1 cellular context compared by ENCODE assay signal in the genomic region with DNA sequence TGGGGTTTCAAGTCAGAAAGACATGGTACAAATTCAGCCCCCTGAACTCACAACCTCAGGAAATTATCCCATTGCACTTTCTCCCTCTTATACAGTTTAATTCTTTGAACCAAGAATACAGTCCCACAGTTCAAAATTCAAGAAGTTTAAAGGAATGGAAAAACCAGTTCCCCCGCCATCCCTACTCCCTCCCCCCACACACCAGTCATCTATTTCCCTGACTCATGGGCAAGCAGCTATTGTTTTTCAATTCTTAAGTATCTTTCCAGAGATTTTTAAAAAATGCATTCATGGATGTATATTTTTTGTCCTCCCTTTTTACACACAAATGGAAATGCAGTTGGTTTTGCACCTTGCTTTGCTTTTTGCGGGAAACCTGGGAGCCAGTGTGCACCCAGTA.
TF ChIP-seq lines count a peak whose summit lies in the region.

No MANE protein-coding gene starts in this region.

TF ChIP-seq in GM23338, 12 proteins besides CTCF, POLR2A, EP300 and RAD21 (continued from another document):
- TF ChIP-seq, protein P1, sequence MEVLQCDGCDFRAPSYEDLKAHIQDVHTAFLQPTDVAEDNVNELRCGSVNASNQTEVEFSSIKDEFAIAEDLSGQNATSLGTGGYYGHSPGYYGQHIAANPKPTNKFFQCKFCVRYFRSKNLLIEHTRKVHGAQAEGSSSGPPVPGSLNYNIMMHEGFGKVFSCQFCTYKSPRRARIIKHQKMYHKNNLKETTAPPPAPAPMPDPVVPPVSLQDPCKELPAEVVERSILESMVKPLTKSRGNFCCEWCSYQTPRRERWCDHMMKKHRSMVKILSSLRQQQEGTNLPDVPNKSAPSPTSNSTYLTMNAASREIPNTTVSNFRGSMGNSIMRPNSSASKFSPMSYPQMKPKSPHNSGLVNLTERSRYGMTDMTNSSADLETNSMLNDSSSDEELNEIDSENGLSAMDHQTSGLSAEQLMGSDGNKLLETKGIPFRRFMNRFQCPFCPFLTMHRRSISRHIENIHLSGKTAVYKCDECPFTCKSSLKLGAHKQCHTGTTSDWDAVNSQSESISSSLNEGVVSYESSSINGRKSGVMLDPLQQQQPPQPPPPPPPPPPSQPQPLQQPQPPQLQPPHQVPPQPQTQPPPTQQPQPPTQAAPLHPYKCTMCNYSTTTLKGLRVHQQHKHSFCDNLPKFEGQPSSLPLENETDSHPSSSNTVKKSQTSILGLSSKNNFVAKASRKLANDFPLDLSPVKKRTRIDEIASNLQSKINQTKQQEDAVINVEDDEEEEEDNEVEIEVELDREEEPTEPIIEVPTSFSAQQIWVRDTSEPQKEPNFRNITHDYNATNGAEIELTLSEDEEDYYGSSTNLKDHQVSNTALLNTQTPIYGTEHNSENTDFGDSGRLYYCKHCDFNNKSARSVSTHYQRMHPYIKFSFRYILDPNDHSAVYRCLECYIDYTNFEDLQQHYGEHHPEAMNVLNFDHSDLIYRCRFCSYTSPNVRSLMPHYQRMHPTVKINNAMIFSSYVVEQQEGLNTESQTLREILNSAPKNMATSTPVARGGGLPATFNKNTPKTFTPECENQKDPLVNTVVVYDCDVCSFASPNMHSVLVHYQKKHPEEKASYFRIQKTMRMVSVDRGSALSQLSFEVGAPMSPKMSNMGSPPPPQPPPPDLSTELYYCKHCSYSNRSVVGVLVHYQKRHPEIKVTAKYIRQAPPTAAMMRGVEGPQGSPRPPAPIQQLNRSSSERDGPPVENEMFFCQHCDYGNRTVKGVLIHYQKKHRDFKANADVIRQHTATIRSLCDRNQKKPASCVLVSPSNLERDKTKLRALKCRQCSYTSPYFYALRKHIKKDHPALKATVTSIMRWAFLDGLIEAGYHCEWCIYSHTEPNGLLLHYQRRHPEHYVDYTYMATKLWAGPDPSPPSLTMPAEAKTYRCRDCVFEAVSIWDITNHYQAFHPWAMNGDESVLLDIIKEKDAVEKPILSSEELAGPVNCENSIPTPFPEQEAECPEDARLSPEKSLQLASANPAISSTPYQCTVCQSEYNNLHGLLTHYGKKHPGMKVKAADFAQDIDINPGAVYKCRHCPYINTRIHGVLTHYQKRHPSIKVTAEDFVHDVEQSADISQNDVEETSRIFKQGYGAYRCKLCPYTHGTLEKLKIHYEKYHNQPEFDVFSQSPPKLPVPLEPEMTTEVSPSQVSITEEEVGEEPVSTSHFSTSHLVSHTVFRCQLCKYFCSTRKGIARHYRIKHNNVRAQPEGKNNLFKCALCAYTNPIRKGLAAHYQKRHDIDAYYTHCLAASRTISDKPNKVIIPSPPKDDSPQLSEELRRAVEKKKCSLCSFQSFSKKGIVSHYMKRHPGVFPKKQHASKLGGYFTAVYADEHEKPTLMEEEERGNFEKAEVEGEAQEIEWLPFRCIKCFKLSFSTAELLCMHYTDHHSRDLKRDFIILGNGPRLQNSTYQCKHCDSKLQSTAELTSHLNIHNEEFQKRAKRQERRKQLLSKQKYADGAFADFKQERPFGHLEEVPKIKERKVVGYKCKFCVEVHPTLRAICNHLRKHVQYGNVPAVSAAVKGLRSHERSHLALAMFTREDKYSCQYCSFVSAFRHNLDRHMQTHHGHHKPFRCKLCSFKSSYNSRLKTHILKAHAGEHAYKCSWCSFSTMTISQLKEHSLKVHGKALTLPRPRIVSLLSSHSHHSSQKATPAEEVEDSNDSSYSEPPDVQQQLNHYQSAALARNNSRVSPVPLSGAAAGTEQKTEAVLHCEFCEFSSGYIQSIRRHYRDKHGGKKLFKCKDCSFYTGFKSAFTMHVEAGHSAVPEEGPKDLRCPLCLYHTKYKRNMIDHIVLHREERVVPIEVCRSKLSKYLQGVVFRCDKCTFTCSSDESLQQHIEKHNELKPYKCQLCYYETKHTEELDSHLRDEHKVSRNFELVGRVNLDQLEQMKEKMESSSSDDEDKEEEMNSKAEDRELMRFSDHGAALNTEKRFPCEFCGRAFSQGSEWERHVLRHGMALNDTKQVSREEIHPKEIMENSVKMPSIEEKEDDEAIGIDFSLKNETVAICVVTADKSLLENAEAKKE (CRISPR knock-in tag; IDR thresholded peaks at IDR 0.05) = no peak
- no peak for TF ChIP-seq JUNB (IDR thresholded peaks at IDR 0.05; ENCODE audit: unreplicated experiment)
- no peak for TF ChIP-seq ZNF331 (CRISPR knock-in tag; IDR thresholded peaks at IDR 0.05; ENCODE audit: low read depth)
- TF ChIP-seq, protein P2, sequence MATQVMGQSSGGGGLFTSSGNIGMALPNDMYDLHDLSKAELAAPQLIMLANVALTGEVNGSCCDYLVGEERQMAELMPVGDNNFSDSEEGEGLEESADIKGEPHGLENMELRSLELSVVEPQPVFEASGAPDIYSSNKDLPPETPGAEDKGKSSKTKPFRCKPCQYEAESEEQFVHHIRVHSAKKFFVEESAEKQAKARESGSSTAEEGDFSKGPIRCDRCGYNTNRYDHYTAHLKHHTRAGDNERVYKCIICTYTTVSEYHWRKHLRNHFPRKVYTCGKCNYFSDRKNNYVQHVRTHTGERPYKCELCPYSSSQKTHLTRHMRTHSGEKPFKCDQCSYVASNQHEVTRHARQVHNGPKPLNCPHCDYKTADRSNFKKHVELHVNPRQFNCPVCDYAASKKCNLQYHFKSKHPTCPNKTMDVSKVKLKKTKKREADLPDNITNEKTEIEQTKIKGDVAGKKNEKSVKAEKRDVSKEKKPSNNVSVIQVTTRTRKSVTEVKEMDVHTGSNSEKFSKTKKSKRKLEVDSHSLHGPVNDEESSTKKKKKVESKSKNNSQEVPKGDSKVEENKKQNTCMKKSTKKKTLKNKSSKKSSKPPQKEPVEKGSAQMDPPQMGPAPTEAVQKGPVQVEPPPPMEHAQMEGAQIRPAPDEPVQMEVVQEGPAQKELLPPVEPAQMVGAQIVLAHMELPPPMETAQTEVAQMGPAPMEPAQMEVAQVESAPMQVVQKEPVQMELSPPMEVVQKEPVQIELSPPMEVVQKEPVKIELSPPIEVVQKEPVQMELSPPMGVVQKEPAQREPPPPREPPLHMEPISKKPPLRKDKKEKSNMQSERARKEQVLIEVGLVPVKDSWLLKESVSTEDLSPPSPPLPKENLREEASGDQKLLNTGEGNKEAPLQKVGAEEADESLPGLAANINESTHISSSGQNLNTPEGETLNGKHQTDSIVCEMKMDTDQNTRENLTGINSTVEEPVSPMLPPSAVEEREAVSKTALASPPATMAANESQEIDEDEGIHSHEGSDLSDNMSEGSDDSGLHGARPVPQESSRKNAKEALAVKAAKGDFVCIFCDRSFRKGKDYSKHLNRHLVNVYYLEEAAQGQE (IDR thresholded peaks at IDR 0.05; ENCODE audit: unreplicated experiment) = no peak
- TF ChIP-seq, protein P3, sequence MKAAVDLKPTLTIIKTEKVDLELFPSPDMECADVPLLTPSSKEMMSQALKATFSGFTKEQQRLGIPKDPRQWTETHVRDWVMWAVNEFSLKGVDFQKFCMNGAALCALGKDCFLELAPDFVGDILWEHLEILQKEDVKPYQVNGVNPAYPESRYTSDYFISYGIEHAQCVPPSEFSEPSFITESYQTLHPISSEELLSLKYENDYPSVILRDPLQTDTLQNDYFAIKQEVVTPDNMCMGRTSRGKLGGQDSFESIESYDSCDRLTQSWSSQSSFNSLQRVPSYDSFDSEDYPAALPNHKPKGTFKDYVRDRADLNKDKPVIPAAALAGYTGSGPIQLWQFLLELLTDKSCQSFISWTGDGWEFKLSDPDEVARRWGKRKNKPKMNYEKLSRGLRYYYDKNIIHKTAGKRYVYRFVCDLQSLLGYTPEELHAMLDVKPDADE (IDR thresholded peaks at IDR 0.05) = no peak
- TF ChIP-seq STAT1 (IDR thresholded peaks at IDR 0.05; ENCODE audit: unreplicated experiment) = no peak
- no peak for TF ChIP-seq NANOG (IDR thresholded peaks at IDR 0.05; ENCODE audit: borderline replicate concordance)
- TF ChIP-seq EZH2 (IDR thresholded peaks at IDR 0.05; ENCODE audit: low read depth, unreplicated experiment) = no peak
- TF ChIP-seq CREB1 (CRISPR knock-in tag; IDR thresholded peaks at IDR 0.05; ENCODE audit: low read depth) = no peak
- no peak for TF ChIP-seq EZH2phosphoT487 (IDR thresholded peaks at IDR 0.05; ENCODE audit: unreplicated experiment)
